Comparison of ENCODE assay signal across 16 cellular contexts in genomic region chr5:175447571-175447970, GRCh38. TPM values are rescaled to one million over a fixed set of nuclear protein-coding genes. Genes with fewer than 3 reads are reported as not detected.
DNase-seq lines count a peak whose midpoint lies in the region; ATAC-seq and TF ChIP-seq lines count a peak whose summit lies in the region.
"Had no signal": no experiment of that assay in that cellular context is flagged by ENCODE, and none has a peak within 500 bp of the region (broad histone marks: within the 10 kb centered on the region; RNA-seq: fewer than 3 reads in every experiment).

No MANE protein-coding gene starts in this region.

- H3K9ac ChIP-seq in mesendoderm (ENCODE audit: low read length): no peak overlapping the region

- no peak overlapping the region for H3K27ac ChIP-seq in GM23338 (ENCODE audit: low read depth)
- H3K27ac ChIP-seq in mesendoderm (ENCODE audit: low read depth, low read length): no peak overlapping the region
- H3K27ac ChIP-seq: C4-2B had no signal

- no peak overlapping the region for H2BK5ac ChIP-seq in mesendoderm (ENCODE audit: low read length)

- no peaks in the 10 kb centered on the region; the same call in 2 of the 3 replicates for H3K36me3 Mint-ChIP-seq in GM23338 (ENCODE audit: low read depth)
- H3K36me3 Mint-ChIP-seq in activated CD4-positive, alpha-beta T cell treated with anti-CD3 and anti-CD28 coated beads for 36 hours (ENCODE audit: low read depth): no peaks in the 10 kb centered on the region

- CTCF ChIA-PET in activated CD4-positive, alpha-beta T cell treated with anti-CD3 and anti-CD28 coated beads for 36 hours (lab: Charles Lee): interaction anchor here (1.5 to 1.8 kb wide), 2 partner anchors 9 to 17 kb away, joined by 5 to 12 read pairs; no protein-coding TSS in a partner anchor

- H3K56ac ChIP-seq in mesendoderm (ENCODE audit: low read length): no peak overlapping the region

- H3K4me3 Mint-ChIP-seq in GM23338: no peak overlapping the region
- H3K4me3 Mint-ChIP-seq in activated CD4-positive, alpha-beta T cell treated with anti-CD3 and anti-CD28 coated beads for 36 hours: no peak overlapping the region
- H3K4me3 Mint-ChIP-seq: CD4-positive, alpha-beta T cell had no signal

- H3K36me3 ChIP-seq in GM23338 (ENCODE audit: insufficient read depth): no peaks in the 10 kb centered on the region
- H3K36me3 ChIP-seq in mesendoderm (ENCODE audit: control insufficient read depth, insufficient read depth, low read length): no peaks in the 10 kb centered on the region
- H3K36me3 ChIP-seq: HAP-1 had no signal

- H2AK5ac ChIP-seq in mesendoderm (ENCODE audit: low read length): no peak overlapping the region

- H3K4me3 ChIP-seq in GM23338 (no peak overlapping the region), mesendoderm (ENCODE audit: low read length) (no peak overlapping the region)
- H3K4me3 ChIP-seq: HAP-1 had no signal

- H3K4me1 ChIP-seq in GM23338 (ENCODE audit: insufficient read depth): peaks cover 26% of the 10 kb centered on the region
- H3K4me1 ChIP-seq in mesendoderm (ENCODE audit: control insufficient read depth, low read depth, low read length): peaks cover 4% of the 10 kb centered on the region
- H3K4me1 ChIP-seq: Caco-2, HAP-1 had no signal

- no peaks in the 10 kb centered on the region for H3K79me2 ChIP-seq in GM23338 (replicated peaks; ENCODE audit: insufficient read depth)
- H3K79me2 ChIP-seq in mesendoderm (ENCODE audit: control insufficient read depth, insufficient read depth, low read length): no peaks in the 10 kb centered on the region

- peaks cover 54% of the 10 kb centered on the region for H3K27me3 ChIP-seq in GM23338 (ENCODE audit: insufficient read depth)
- H3K27me3 ChIP-seq in mesendoderm (ENCODE audit: insufficient read depth, low read length, poor library complexity): peaks cover 6% of the 10 kb centered on the region

- peaks cover 34% of the 10 kb centered on the region for H3K27me3 Mint-ChIP-seq in GM23338 (ENCODE audit: insufficient read depth, low read depth, poor library complexity)
- H3K27me3 Mint-ChIP-seq in activated CD4-positive, alpha-beta T cell treated with anti-CD3 and anti-CD28 coated beads for 36 hours: peaks cover 43% of the 10 kb centered on the region

- H4K5ac ChIP-seq in mesendoderm (ENCODE audit: low read length): no peak overlapping the region

- DNase-seq in GM23338 (ENCODE audit: low spot score) (no peak), M059J (ENCODE audit: low read depth) (peak; percentile 34), NCI-H82 treated with DMSO at 0.1 percent for 48 hours (lab: John Stamatoyannopoulos, UW; ENCODE audit: unreplicated experiment) (peak; percentile 28), mesendoderm (peak; percentile 85), retina (no peak)
- no peak for DNase-seq in activated CD4-positive, alpha-beta T cell treated with anti-CD3 and anti-CD28 coated beads for 36 hours
- DNase-seq: AML-193; Caco-2; CD4-positive, alpha-beta T cell; GOT3 had no signal

- no peaks in the 10 kb centered on the region for H3K79me1 ChIP-seq in mesendoderm (ENCODE audit: low read length)

- no peak overlapping the region for H3K27ac Mint-ChIP-seq in GM23338
- no peak overlapping the region for H3K27ac Mint-ChIP-seq in activated CD4-positive, alpha-beta T cell treated with anti-CD3 and anti-CD28 coated beads for 36 hours
- H3K27ac Mint-ChIP-seq: CD4-positive, alpha-beta T cell had no signal

- no CpG with 5 or more reads among the region's 2 CpGs for WGBS in mesendoderm (ENCODE audit: extremely low coverage, insufficient coverage, low lambda C conversion rate)

- no peak overlapping the region for H3K18ac ChIP-seq in mesendoderm (ENCODE audit: low read length)

- no peak overlapping the region for H4K8ac ChIP-seq in mesendoderm (ENCODE audit: low read depth, low read length)

- no peak overlapping the region for H3K23ac ChIP-seq in mesendoderm (ENCODE audit: low read length)

- no peaks in the 10 kb centered on the region for H4K20me1 ChIP-seq in GM23338 (replicated peaks; ENCODE audit: insufficient read depth)

- H3K4me2 ChIP-seq in GM23338: peak overlapping the region; percentile 10
- H3K4me2 ChIP-seq in mesendoderm (ENCODE audit: low read length): no peak overlapping the region

- H2BK15ac ChIP-seq in mesendoderm (replicated peaks; ENCODE audit: low read depth): no peak overlapping the region

- no peak overlapping the region for H2BK120ac ChIP-seq in mesendoderm (ENCODE audit: low read depth, low read length)

- H3K4ac ChIP-seq in mesendoderm (ENCODE audit: low read depth, low read length): no peak overlapping the region

- ATAC-seq in GM23338 (no peak), GM19467 (IDR thresholded peaks at IDR 0.05; ENCODE audit: unreplicated experiment) (no peak), HG03045 (IDR thresholded peaks at IDR 0.05; ENCODE audit: unreplicated experiment) (no peak)
- no peak for ATAC-seq in activated CD4-positive, alpha-beta T cell treated with anti-CD3 and anti-CD28 coated beads for 36 hours

- H3K9me2 ChIP-seq in GM23338 (ENCODE audit: insufficient read depth): no peaks in the 10 kb centered on the region

- no peak overlapping the region for H2AFZ ChIP-seq in GM23338

- H3K4me1 Mint-ChIP-seq in GM23338: peaks cover 26% of the 10 kb centered on the region
- peaks cover 5% of the 10 kb centered on the region for H3K4me1 Mint-ChIP-seq in activated CD4-positive, alpha-beta T cell treated with anti-CD3 and anti-CD28 coated beads for 36 hours

- POLR2A ChIA-PET in activated CD4-positive, alpha-beta T cell treated with anti-CD3 and anti-CD28 coated beads for 36 hours (lab: Charles Lee): no interaction called here

- no peaks in the 10 kb centered on the region for H3F3A ChIP-seq in GM23338 (replicated peaks; ENCODE audit: low read depth)

- no peak for TF ChIP-seq CTCF in GM23338 (conservative IDR thresholded peaks at IDR 0.05; ENCODE audit: low read depth in 2 of 2)

- intact Hi-C loops in activated CD4-positive, alpha-beta T cell treated with anti-CD3 and anti-CD28 coated beads for 36 hours (cut with DNase I, micrococcal nuclease): no loop called here

- H3K9me3 Mint-ChIP-seq in GM23338: no peaks in the 10 kb centered on the region; the same call in 2 of the 3 replicates
- no peaks in the 10 kb centered on the region for H3K9me3 Mint-ChIP-seq in activated CD4-positive, alpha-beta T cell treated with anti-CD3 and anti-CD28 coated beads for 36 hours (ENCODE audit: low read depth)
- H3K9me3 Mint-ChIP-seq: CD4-positive, alpha-beta T cell had no signal

TF ChIP-seq in GM23338, 12 proteins besides CTCF, POLR2A, EP300 and RAD21 (continues in another document):
- no peak for TF ChIP-seq POLR2AphosphoS5 (IDR thresholded peaks at IDR 0.05; ENCODE audit: low read depth)
- TF ChIP-seq EZH2 (IDR thresholded peaks at IDR 0.05; ENCODE audit: low read depth, unreplicated experiment): no peak
- no peak for TF ChIP-seq ZNF331 (CRISPR knock-in tag; IDR thresholded peaks at IDR 0.05; ENCODE audit: low read depth)
- no peak for TF ChIP-seq EZH2phosphoT487 (IDR thresholded peaks at IDR 0.05; ENCODE audit: unreplicated experiment)
- TF ChIP-seq ETS1 (IDR thresholded peaks at IDR 0.05): no peak

RNA-seq across cellular contexts. Expression of gene DRD1, which starts 3.6 kb away (rescaled TPM):
- 0.14 TPM in 1 of 2 replicates, not detected in the other for total RNA-seq in GM23338 (2014; rRNA removed; shearing (Covaris generic))
- polyA plus RNA-seq in GM23338 (2016; fragmentation: Nextera tagmentation; extraction: Ambion mirVana): 0.11 TPM in 1 of 2 replicates, not detected in the other
- total RNA-seq in M059J (2014; rRNA removed; shearing (Covaris generic)): 0.12 and 0.57 TPM in 2 replicates
- 0.60 TPM for polyA plus RNA-seq in mesendoderm (2013, experiment 1 of 2)
- polyA plus RNA-seq in mesendoderm (2013, experiment 2 of 2): 0.57 TPM
- total RNA-seq in activated CD4-positive, alpha-beta T cell treated with anti-CD3 and anti-CD28 coated beads for 36 hours: not detected
- total RNA-seq: Caco-2; CD4-positive, alpha-beta T cell; HT-29 had no signal
- polyA plus RNA-seq: BJ had no signal

RNA-seq across cellular contexts. Expression of gene SFXN1, which starts 30.8 kb away (rescaled TPM):
- total RNA-seq in GM23338 (2014; rRNA removed; shearing (Covaris generic)): 97.7 and 121 TPM in 2 replicates
- polyA plus RNA-seq in GM23338 (2016; fragmentation: Nextera tagmentation; extraction: Ambion mirVana): 39.8 and 44.0 TPM in 2 replicates
- total RNA-seq in M059J (2014; rRNA removed; shearing (Covaris generic)): 156 and 162 TPM in 2 replicates
- 63.6 TPM for polyA plus RNA-seq in mesendoderm (2013, experiment 1 of 2)
- polyA plus RNA-seq in mesendoderm (2013, experiment 2 of 2): 68.6 TPM
- 100 to 1,000 TPM; 322 to 433 TPM for total RNA-seq in activated CD4-positive, alpha-beta T cell treated with anti-CD3 and anti-CD28 coated beads for 36 hours

Comparison
In these comparisons a context has a peak if more than half of its experiments do, and no peak if none do; other contexts are left out.
1. DNase-seq: peak in M059J (single experiment), NCI-H82 treated with DMSO at 0.1 percent for 48 hours (single experiment) and mesendoderm (single experiment); none in GM23338 (single experiment), activated CD4-positive, alpha-beta T cell treated with anti-CD3 and anti-CD28 coated beads for 36 hours (single experiment) and retina (single experiment).